ENCODE assay signal across 9 cellular contexts in genomic region chr12:56105503-56105902, GRCh38. TPM values are rescaled to one million over a fixed set of nuclear protein-coding genes. Genes with fewer than 3 reads are reported as not detected.
A peak's percentile ranks its signal among the peaks of the same experiment; 100 is the strongest.
DNase-seq lines count a peak whose midpoint lies in the region; ATAC-seq, FAIRE-seq and TF ChIP-seq lines count a peak whose summit lies in the region.
"Had no signal": no experiment of that assay in that cellular context is flagged by ENCODE, and none has a peak within 500 bp of the region (broad histone marks: within the 10 kb centered on the region; RNA-seq: fewer than 3 reads in every experiment).

No MANE protein-coding gene starts in this region.

- peak overlapping the region; percentile 45 to 93 (median 84) for H3K4me3 ChIP-seq in heart left ventricle
- peak overlapping the region; percentile 97 for H3K4me3 ChIP-seq in brain microvascular endothelial cell (ENCODE audit: low read depth, low read length)
- peak overlapping the region; percentile 99 for H3K4me3 ChIP-seq in mesodermal cell (ENCODE audit: extremely low read depth, insufficient read depth, low read length, poor library complexity, severe bottlenecking)
- peak overlapping the region; percentile 62 to 97 for H3K4me3 ChIP-seq in vagina

- WGBS in heart left ventricle, 4 donors, result 31 to 38% (median 33%) methylated on average over 3 of the region's 3 CpGs
- 43 to 55% methylated on average over 1 of the region's 3 CpGs for WGBS in mesodermal cell (ENCODE audit: insufficient coverage in 2 of 2), 2 experiments

- in situ Hi-C loops in brain microvascular endothelial cell (cut with HindIII; ENCODE audit: low pct_ligation_motif_present, low sequenced_read_pairs), result no loop called here

- TF ChIP-seq CTCF in heart left ventricle (IDR thresholded peaks at IDR 0.05) (no peak), brain microvascular endothelial cell (IDR thresholded peaks at IDR 0.05; ENCODE audit: low read depth, low read length, missing control alignments) (no peak), vagina (IDR thresholded peaks at IDR 0.05) (no peak), D721Med (IDR thresholded peaks at IDR 0.05; ENCODE audit: insufficient read depth, missing control alignments) (no peak)

- intact Hi-C loops in heart left ventricle (cut with DNase I) (loop anchor here in 2 of 10 donors (10.0 kb wide), 2 partner anchors 101 to 371 kb away; no protein-coding TSS in a partner anchor), left cardiac atrium (cut with DNase I) (loop anchor here in 1 of 2 donors (10.0 kb wide), 2 partner anchors 61 to 111 kb away; partner anchors contain the start of genes RPS26 and SUOX), vagina (cut with DNase I) (no loop called here)

- ATAC-seq in heart left ventricle (no peak), left cardiac atrium (no peak), HG03139 (IDR thresholded peaks at IDR 0.05; ENCODE audit: unreplicated experiment) (no peak)

- H3K36me3 ChIP-seq in heart left ventricle, result peaks cover 3 to 46% (median 41%) of the 10 kb centered on the region in 9 donors
- peaks cover 34% of the 10 kb centered on the region for H3K36me3 ChIP-seq in brain microvascular endothelial cell (replicated peaks)
- peaks cover 48% of the 10 kb centered on the region for H3K36me3 ChIP-seq in mesodermal cell (ENCODE audit: control insufficient read depth, insufficient read depth, low read length)
- peaks cover 0 to 47% of the 10 kb centered on the region in 2 donors for H3K36me3 ChIP-seq in vagina

- no peak for DNase-seq in heart left ventricle
- DNase-seq in left cardiac atrium, result no peak
- DNase-seq in brain microvascular endothelial cell, result no peak
- no peak for DNase-seq in vagina (ENCODE audit: extremely low spot score in 2 of 2)
- DNase-seq in D721Med (ENCODE audit: insufficient read length, low spot score), result no peak
- DNase-seq in islet precursor cell, result no peak
- DNase-seq: stimulated activated naive CD4-positive, alpha-beta T cell had no signal

- FAIRE-seq in D721Med (lab: Jason Lieb, UNC), result no peak

- H3K27me3 ChIP-seq in heart left ventricle, result no peaks in the 10 kb centered on the region
- no peaks in the 10 kb centered on the region for H3K27me3 ChIP-seq in brain microvascular endothelial cell (replicated peaks)
- no peaks in the 10 kb centered on the region for H3K27me3 ChIP-seq in vagina

- H3K9me3 ChIP-seq in heart left ventricle, result no peaks in the 10 kb centered on the region
- no peaks in the 10 kb centered on the region for H3K9me3 ChIP-seq in mesodermal cell (ENCODE audit: control insufficient read depth, low read length)
- H3K9me3 ChIP-seq in vagina, result no peaks in the 10 kb centered on the region

- H3K4me1 ChIP-seq in heart left ventricle (peaks cover 0 to 37% (median 22%) of the 10 kb centered on the region in 12 donors), mesodermal cell (ENCODE audit: control insufficient read depth, insufficient read depth, low read length, poor library complexity, severe bottlenecking) (peaks cover 10% of the 10 kb centered on the region), vagina (peaks cover 35% of the 10 kb centered on the region)

- TF ChIP-seq POLR2A in heart left ventricle (IDR thresholded peaks at IDR 0.05) (no peak), vagina (IDR thresholded peaks at IDR 0.05) (no peak)

- H3K27ac ChIP-seq in heart left ventricle (peak overlapping the region in 6 of 12 donors; percentile 84 to 92 (median 86)), brain microvascular endothelial cell (no peak overlapping the region), mesodermal cell (ENCODE audit: low read depth, low read length, severe bottlenecking) (peak overlapping the region; percentile 36), vagina (peak overlapping the region; percentile 85)

RNA-seq across cellular contexts. Expression of gene PA2G4, which starts 1.1 kb away (rescaled TPM):
- 100 to 1,000 TPM in 1 of 9 donors, 10 to 100 TPM in 8; 66.0 to 105 (median 72.4) TPM for total RNA-seq in heart left ventricle
- 100 to 1,000 TPM in 1 of 2 donors, 10 to 100 TPM in 1; 62.4 to 187 TPM for polyA plus RNA-seq in heart left ventricle
- total RNA-seq in left cardiac atrium, result 10 to 100 TPM; 60.4 to 83.9 TPM
- 162 TPM for polyA plus RNA-seq in mesodermal cell (2013, experiment 1 of 2)
- 143 TPM for polyA plus RNA-seq in mesodermal cell (2013, experiment 2 of 2)
- total RNA-seq in vagina, result 116 TPM

RNA-seq across cellular contexts. Expression of gene RPL41, which starts 10.9 kb away (rescaled TPM):
- total RNA-seq in heart left ventricle, result 1,000 to 10,000 TPM in 8 of 9 donors, 100 to 1,000 TPM in 1; 533 to 2,381 (median 1,999) TPM
- polyA plus RNA-seq in heart left ventricle, result 1,000 to 10,000 TPM in 1 of 2 donors, 100 to 1,000 TPM in 1; 752 to 4,466 TPM
- total RNA-seq in left cardiac atrium, result 1,000 to 10,000 TPM; 2,192 to 2,337 TPM
- polyA plus RNA-seq in mesodermal cell (2013, experiment 1 of 2), result 4,048 TPM
- 3,832 TPM for polyA plus RNA-seq in mesodermal cell (2013, experiment 2 of 2)
- total RNA-seq in vagina, result 2,458 TPM

RNA-seq across cellular contexts. Expression of gene ZC3H10, which starts 12.6 kb away (rescaled TPM):
- total RNA-seq in heart left ventricle, result 1 to 10 TPM; 2.7 to 6.4 (median 4.9) TPM
- polyA plus RNA-seq in heart left ventricle, result 1 to 10 TPM; 3.5 to 3.9 TPM
- total RNA-seq in left cardiac atrium, result 1 to 10 TPM; 6.6 to 7.6 TPM
- 3.9 TPM for polyA plus RNA-seq in mesodermal cell (2013, experiment 1 of 2)
- polyA plus RNA-seq in mesodermal cell (2013, experiment 2 of 2), result 2.8 TPM
- 2.0 TPM for total RNA-seq in vagina

RNA-seq across cellular contexts. Expression of gene ESYT1, which starts 22.6 kb away (rescaled TPM):
- total RNA-seq in heart left ventricle, result 10 to 100 TPM; 26.8 to 81.1 (median 43.4) TPM
- polyA plus RNA-seq in heart left ventricle, result 10 to 100 TPM; 17.0 to 67.3 TPM
- 10 to 100 TPM; 54.1 to 63.9 TPM for total RNA-seq in left cardiac atrium
- 125 TPM for polyA plus RNA-seq in mesodermal cell (2013, experiment 1 of 2)
- 97.7 TPM for polyA plus RNA-seq in mesodermal cell (2013, experiment 2 of 2)
- total RNA-seq in vagina, result 140 TPM

RNA-seq across cellular contexts. Expression of gene ERBB3, which starts 25.5 kb away (rescaled TPM):
- total RNA-seq in heart left ventricle (1 to 10 TPM in 8 of 9 donors, under 1 TPM in 1; 0.90 to 4.5 (median 1.8) TPM), left cardiac atrium (1 to 10 TPM; 5.2 TPM), vagina (53.8 TPM)
- polyA plus RNA-seq in heart left ventricle, result 1 to 10 TPM; 2.7 to 3.4 TPM
- polyA plus RNA-seq in mesodermal cell (2013, experiment 1 of 2), result 22.3 TPM
- polyA plus RNA-seq in mesodermal cell (2013, experiment 2 of 2), result 17.1 TPM
